In the genomic region with DNA sequence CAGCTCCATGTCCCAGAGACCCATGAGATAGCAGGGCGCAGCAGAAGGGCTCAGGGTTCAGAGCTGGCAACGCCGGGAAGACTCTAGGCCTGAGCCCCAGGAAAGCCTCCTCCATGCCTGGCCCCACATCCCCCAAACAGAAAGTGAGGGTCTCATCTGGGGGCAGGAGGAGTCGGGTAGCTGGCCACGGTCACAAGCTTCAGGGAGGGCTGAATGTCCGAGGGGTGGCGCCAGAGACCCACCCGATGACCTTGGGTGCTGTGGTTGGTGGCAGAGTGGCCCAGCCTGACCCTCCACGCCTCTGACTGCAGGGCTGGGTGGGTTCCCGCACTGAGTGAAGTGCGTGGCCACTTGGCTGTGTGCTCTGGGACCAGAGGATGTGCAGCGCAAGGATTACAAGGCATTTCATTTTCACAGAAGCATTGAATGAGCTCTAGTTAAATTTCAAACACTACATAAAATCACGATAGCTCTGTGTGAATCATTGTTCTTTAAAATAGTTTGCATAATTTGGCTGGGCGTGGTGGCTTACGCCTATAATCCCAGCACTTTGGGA, we compare ENCODE assay signal across 8 cellular contexts. TPM values are rescaled to one million over a fixed set of nuclear protein-coding genes. Genes with fewer than 3 reads are reported as not detected.
DNase-seq lines count a peak whose midpoint lies in the region; ATAC-seq, FAIRE-seq and TF ChIP-seq lines count a peak whose summit lies in the region.

No MANE protein-coding gene starts in this region.

- peak; percentile 71 for DNase-seq in AG20443 (ENCODE audit: low spot score)
- DNase-seq in GM12891 (ENCODE audit: insufficient read length, low spot score) = no peak
- peak in 1 of 3 donors; percentile 10 for DNase-seq in T-helper 17 cell
- peak; percentile 13 for DNase-seq in fibroblast of the conjunctiva (ENCODE audit: low read depth)
- no peak for DNase-seq in osteocyte (ENCODE audit: extremely low spot score, unreplicated experiment)
- DNase-seq in stimulated activated CD4-positive, alpha-beta T cell treated with anti-CD3 and anti-CD28 coated beads, Interleukin-15, amount 100 ng/mL, for 24 hours = no peak
- DNase-seq in amniotic stem cell (lab: John Stamatoyannopoulos, UW) = no peak
- no peak for DNase-seq in SIG-M5 treated with dmso at 0.1 percent for 504 hours (lab: John Stamatoyannopoulos, UW; ENCODE audit: unreplicated experiment)

- no peaks in the 10 kb centered on the region for H3K9me3 ChIP-seq in T-helper 17 cell (ENCODE audit: control insufficient read depth, low read length, poor library complexity, severe bottlenecking)

- ATAC-seq in T-helper 17 cell = no peak

- TF ChIP-seq CTCF in osteocyte (IDR thresholded peaks at IDR 0.05) = peak; percentile 50

- FAIRE-seq in GM12891 (lab: Jason Lieb, UNC) = peak; percentile 70

- no peaks in the 10 kb centered on the region for H3K9me3 Mint-ChIP-seq in osteocyte (ENCODE audit: unreplicated experiment)

- peaks cover 6% of the 10 kb centered on the region for H3K4me1 Mint-ChIP-seq in T-helper 17 cell
- H3K4me1 Mint-ChIP-seq in osteocyte (ENCODE audit: unreplicated experiment) = peaks cover 11% of the 10 kb centered on the region

- no peaks in the 10 kb centered on the region for H3K36me3 Mint-ChIP-seq in T-helper 17 cell (ENCODE audit: low read depth)
- no peaks in the 10 kb centered on the region for H3K36me3 Mint-ChIP-seq in osteocyte (ENCODE audit: unreplicated experiment)

- H3K4me3 Mint-ChIP-seq in T-helper 17 cell (peak overlapping the region; percentile 89), osteocyte (ENCODE audit: unreplicated experiment) (peak overlapping the region; percentile 27)

- H3K27me3 Mint-ChIP-seq in T-helper 17 cell (no peaks in the 10 kb centered on the region), osteocyte (ENCODE audit: unreplicated experiment) (no peaks in the 10 kb centered on the region)

- no peak for TF ChIP-seq POLR2A in GM12891 (IDR thresholded peaks at IDR 0.05; ENCODE audit: low read depth, low read length)

- no peak overlapping the region for H3K27ac Mint-ChIP-seq in T-helper 17 cell
- H3K27ac Mint-ChIP-seq in osteocyte (ENCODE audit: unreplicated experiment) = peak overlapping the region; percentile 18

TF ChIP-seq in GM12891, 5 proteins besides CTCF, POLR2A, EP300 and RAD21:
- TF ChIP-seq SPI1 (IDR thresholded peaks at IDR 0.05; ENCODE audit: low read depth, low read length) = no peak
- TF ChIP-seq POLR2AphosphoS5 (IDR thresholded peaks at IDR 0.05; ENCODE audit: low read depth, low read length) = no peak
- TF ChIP-seq POU2F2 (IDR thresholded peaks at IDR 0.05; ENCODE audit: low read depth, low read length) = no peak
- no peak for TF ChIP-seq PAX5 (IDR thresholded peaks at IDR 0.05; ENCODE audit: insufficient read depth, low read length, severe bottlenecking)
- no peak for TF ChIP-seq TAF1 (IDR thresholded peaks at IDR 0.05; ENCODE audit: low read depth, low read length)

RNA-seq across cellular contexts. Expression of gene C8G, which starts 3.0 kb away (rescaled TPM):
- 0.47 TPM for polyA plus RNA-seq in GM12891 (2012; ENCODE audit: low read depth, missing spikeins)
- total RNA-seq in T-helper 17 cell (1 to 10 TPM; 1.4 to 2.7 TPM), osteocyte (1.3 and 1.7 TPM in 2 replicates)

RNA-seq across cellular contexts. Expression of gene FBXW5, which starts 3.5 kb away (rescaled TPM):
- 40.9 TPM for polyA plus RNA-seq in GM12891 (2012; ENCODE audit: low read depth, missing spikeins)
- 10 to 100 TPM; 84.3 to 88.4 TPM for total RNA-seq in T-helper 17 cell
- total RNA-seq in osteocyte = 84.4 and 93.0 TPM in 2 replicates

RNA-seq across cellular contexts. Expression of gene LCN12, which starts 4.0 kb away (rescaled TPM):
- polyA plus RNA-seq in GM12891 (2012; ENCODE audit: low read depth, missing spikeins) = 0.46 TPM
- 1 to 10 TPM; 2.6 to 4.2 TPM for total RNA-seq in T-helper 17 cell
- total RNA-seq in osteocyte = 0.57 and 1.4 TPM in 2 replicates

RNA-seq across cellular contexts. Expression of gene PTGDS, which starts 29.3 kb away (rescaled TPM):
- not detected for polyA plus RNA-seq in GM12891 (2012; ENCODE audit: low read depth, missing spikeins)
- total RNA-seq in T-helper 17 cell (100 to 1,000 TPM in 1 of 2 donors, 10 to 100 TPM in 1; 21.4 to 166 TPM), osteocyte (123 and 129 TPM in 2 replicates)

RNA-seq across cellular contexts. Expression of gene LCNL1, which starts 34.8 kb away (rescaled TPM):
- not detected for polyA plus RNA-seq in GM12891 (2012; ENCODE audit: low read depth, missing spikeins)
- total RNA-seq in T-helper 17 cell (1 to 10 TPM in 1 of 2 donors, under 1 TPM in 1; 0.96 to 2.9 TPM), osteocyte (3.0 and 3.4 TPM in 2 replicates)

Comparison
In these comparisons a context has a peak if more than half of its experiments do, and no peak if none do; other contexts are left out.
1. DNase-seq: peak in AG20443 (single experiment) and fibroblast of the conjunctiva (single experiment); none in GM12891 (single experiment), osteocyte (single experiment), stimulated activated CD4-positive, alpha-beta T cell treated with anti-CD3 and anti-CD28 coated beads, Interleukin-15, amount 100 ng/mL, for 24 hours (single experiment), amniotic stem cell (single experiment) and SIG-M5 treated with dmso at 0.1 percent for 504 hours (single experiment).